1 cellular context compared by ENCODE assay signal in the genomic region with DNA sequence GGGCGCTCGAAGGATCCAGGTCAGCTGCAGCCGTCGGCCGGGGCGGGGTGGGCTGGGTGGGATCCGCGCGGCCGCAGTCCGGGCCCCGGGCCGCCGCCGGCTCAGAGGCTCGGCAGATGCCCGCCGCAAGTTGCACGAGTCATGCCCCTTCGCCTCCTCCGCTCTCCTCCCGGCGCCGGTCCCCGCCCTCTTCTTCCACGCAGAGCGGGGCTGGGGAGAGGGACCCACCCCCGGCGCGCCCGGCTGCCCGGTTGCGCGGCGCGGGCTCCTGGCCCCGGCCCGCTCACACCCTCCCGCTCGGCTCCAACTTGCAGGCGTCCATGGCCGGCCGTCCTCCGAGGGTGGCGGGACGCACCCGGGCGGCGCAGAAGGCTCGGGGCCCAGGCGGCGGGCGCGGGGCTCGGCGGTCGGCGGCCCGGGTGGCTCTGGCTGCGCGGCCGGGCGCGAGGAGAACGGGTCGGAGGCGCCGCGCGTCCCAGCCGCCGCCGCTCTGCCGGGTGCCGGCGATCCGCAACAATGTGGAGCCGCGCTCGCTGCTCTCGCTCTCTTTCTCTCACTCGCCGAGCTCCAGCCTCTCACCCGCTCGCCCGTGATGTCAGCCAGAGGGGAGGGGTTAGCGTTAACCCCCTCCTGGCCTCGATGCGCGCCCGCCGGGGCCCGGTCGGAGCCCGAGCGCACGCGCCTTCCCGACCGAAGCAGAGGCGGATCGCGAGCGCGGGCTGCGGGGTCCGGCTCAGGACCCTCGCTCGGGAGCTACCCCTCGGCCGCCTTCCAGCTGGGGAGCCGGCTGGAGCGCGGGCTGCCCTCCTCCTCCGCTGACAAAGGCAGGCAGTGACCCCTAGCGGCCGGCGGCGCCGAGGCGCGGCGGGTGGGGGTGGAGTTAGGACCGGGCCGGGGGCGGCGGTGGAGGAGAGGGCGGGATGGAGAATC.
TF ChIP-seq lines count a peak whose summit lies in the region.

A gene with protein sequence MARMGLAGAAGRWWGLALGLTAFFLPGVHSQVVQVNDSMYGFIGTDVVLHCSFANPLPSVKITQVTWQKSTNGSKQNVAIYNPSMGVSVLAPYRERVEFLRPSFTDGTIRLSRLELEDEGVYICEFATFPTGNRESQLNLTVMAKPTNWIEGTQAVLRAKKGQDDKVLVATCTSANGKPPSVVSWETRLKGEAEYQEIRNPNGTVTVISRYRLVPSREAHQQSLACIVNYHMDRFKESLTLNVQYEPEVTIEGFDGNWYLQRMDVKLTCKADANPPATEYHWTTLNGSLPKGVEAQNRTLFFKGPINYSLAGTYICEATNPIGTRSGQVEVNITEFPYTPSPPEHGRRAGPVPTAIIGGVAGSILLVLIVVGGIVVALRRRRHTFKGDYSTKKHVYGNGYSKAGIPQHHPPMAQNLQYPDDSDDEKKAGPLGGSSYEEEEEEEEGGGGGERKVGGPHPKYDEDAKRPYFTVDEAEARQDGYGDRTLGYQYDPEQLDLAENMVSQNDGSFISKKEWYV (minus strand): TSS at position 550 of the 930 bp plus-strand sequence. CDS start 647 bp downstream, outside the sequence.

TF ChIP-seq in HepG2, 621 proteins besides CTCF, POLR2A, EP300 and RAD21 (continues in another document):
- TF ChIP-seq SIX4 (CRISPR knock-in tag; IDR thresholded peaks at IDR 0.05) (no peak), ZNF124 (CRISPR knock-in tag; IDR thresholded peaks at IDR 0.05) (no peak), ERF (CRISPR knock-in tag; IDR thresholded peaks at IDR 0.05) (peak; percentile 65; the same call in 1 of the 2 replicates), ZNF317 (CRISPR knock-in tag; IDR thresholded peaks at IDR 0.05) (0 out of 2 replicates have a peak, but pooled peaks have one; percentile 25), ZNF841 (CRISPR knock-in tag; IDR thresholded peaks at IDR 0.05; ENCODE audit: borderline replicate concordance) (no peak), HDAC2 (CRISPR knock-in tag; IDR thresholded peaks at IDR 0.05) (peak; percentile 14; the same call in 1 of the 2 replicates), DPF2 (CRISPR knock-in tag; IDR thresholded peaks at IDR 0.05; ENCODE audit: borderline replicate concordance, low read depth) (no peak), IRX3 (CRISPR knock-in tag; IDR thresholded peaks at IDR 0.05; ENCODE audit: borderline replicate concordance, low read depth) (no peak), KLF16 (CRISPR knock-in tag; IDR thresholded peaks at IDR 0.05) (peak in 1 of 2 experiments; percentile 21; a peak in 1 of 4 replicates), JDP2 (CRISPR knock-in tag; IDR thresholded peaks at IDR 0.05; ENCODE audit: borderline replicate concordance) (no peak), GLI4 (CRISPR knock-in tag; IDR thresholded peaks at IDR 0.05; ENCODE audit: borderline replicate concordance) (0 out of 2 replicates have a peak, but pooled peaks have one; percentile 25), ZNF768 (CRISPR knock-in tag; IDR thresholded peaks at IDR 0.05) (0 out of 2 replicates have a peak, but pooled peaks have one; percentile 49), ZNF224 (CRISPR knock-in tag; IDR thresholded peaks at IDR 0.05) (no peak), GABPB1 (CRISPR knock-in tag; IDR thresholded peaks at IDR 0.05) (peak; percentile 68; the same call in 1 of the 2 replicates), KDM1A (CRISPR knock-in tag; IDR thresholded peaks at IDR 0.05) (no peak), TBX3 (IDR thresholded peaks at IDR 0.05; ENCODE audit: borderline replicate concordance) (no peak), TMF1 (CRISPR knock-in tag; IDR thresholded peaks at IDR 0.05; ENCODE audit: low read depth) (no peak; the same call in 1 of the 2 replicates), HOXA3 (CRISPR knock-in tag; IDR thresholded peaks at IDR 0.05) (peak; percentile 51; the same call in 1 of the 2 replicates), MXD4 (CRISPR knock-in tag; IDR thresholded peaks at IDR 0.05) (peak; percentile 42), ZNF549 (CRISPR knock-in tag; IDR thresholded peaks at IDR 0.05) (no peak), TOPORS (CRISPR knock-in tag; IDR thresholded peaks at IDR 0.05) (no peak), ZFP1 (CRISPR knock-in tag; IDR thresholded peaks at IDR 0.05) (no peak), ZNF776 (CRISPR knock-in tag; IDR thresholded peaks at IDR 0.05) (peak; percentile 63), BRCA1 (CRISPR knock-in tag; IDR thresholded peaks at IDR 0.05) (no peak), WIZ (CRISPR knock-in tag; IDR thresholded peaks at IDR 0.05) (no peak; the same call in 1 of the 2 replicates), POGZ (CRISPR knock-in tag; IDR thresholded peaks at IDR 0.05) (peak; percentile 46; the same call in 1 of the 2 replicates), TARDBP (CRISPR knock-in tag; IDR thresholded peaks at IDR 0.05) (peak; percentile 36; the same call in 1 of the 2 replicates), ELF3 (CRISPR knock-in tag; IDR thresholded peaks at IDR 0.05) (peak; percentile 48; the same call in 1 of the 2 replicates), HNRNPH1 (optimal IDR thresholded peaks at IDR 0.05; ENCODE audit: low read depth, low read length) (no peak), CHCHD3 (CRISPR knock-in tag; IDR thresholded peaks at IDR 0.05) (0 out of 2 replicates have a peak, but pooled peaks have one; percentile 40), ZNF263 (CRISPR knock-in tag; IDR thresholded peaks at IDR 0.05) (peak; percentile 44), NFE2 (CRISPR knock-in tag; IDR thresholded peaks at IDR 0.05) (no peak), ZNF749 (CRISPR knock-in tag; IDR thresholded peaks at IDR 0.05; ENCODE audit: borderline replicate concordance) (no peak; the same call in 1 of the 2 replicates), SRSF1 (optimal IDR thresholded peaks at IDR 0.05; ENCODE audit: low read depth, low read length) (peak; percentile 24), LCORL (IDR thresholded peaks at IDR 0.05) (no peak), LCORL (CRISPR knock-in tag; IDR thresholded peaks at IDR 0.05) (0 out of 2 replicates have a peak, but pooled peaks have one; percentile 53)
- TF ChIP-seq, protein P1, sequence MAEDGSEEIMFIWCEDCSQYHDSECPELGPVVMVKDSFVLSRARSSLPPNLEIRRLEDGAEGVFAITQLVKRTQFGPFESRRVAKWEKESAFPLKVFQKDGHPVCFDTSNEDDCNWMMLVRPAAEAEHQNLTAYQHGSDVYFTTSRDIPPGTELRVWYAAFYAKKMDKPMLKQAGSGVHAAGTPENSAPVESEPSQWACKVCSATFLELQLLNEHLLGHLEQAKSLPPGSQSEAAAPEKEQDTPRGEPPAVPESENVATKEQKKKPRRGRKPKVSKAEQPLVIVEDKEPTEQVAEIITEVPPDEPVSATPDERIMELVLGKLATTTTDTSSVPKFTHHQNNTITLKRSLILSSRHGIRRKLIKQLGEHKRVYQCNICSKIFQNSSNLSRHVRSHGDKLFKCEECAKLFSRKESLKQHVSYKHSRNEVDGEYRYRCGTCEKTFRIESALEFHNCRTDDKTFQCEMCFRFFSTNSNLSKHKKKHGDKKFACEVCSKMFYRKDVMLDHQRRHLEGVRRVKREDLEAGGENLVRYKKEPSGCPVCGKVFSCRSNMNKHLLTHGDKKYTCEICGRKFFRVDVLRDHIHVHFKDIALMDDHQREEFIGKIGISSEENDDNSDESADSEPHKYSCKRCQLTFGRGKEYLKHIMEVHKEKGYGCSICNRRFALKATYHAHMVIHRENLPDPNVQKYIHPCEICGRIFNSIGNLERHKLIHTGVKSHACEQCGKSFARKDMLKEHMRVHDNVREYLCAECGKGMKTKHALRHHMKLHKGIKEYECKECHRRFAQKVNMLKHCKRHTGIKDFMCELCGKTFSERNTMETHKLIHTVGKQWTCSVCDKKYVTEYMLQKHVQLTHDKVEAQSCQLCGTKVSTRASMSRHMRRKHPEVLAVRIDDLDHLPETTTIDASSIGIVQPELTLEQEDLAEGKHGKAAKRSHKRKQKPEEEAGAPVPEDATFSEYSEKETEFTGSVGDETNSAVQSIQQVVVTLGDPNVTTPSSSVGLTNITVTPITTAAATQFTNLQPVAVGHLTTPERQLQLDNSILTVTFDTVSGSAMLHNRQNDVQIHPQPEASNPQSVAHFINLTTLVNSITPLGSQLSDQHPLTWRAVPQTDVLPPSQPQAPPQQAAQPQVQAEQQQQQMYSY (CRISPR knock-in tag; IDR thresholded peaks at IDR 0.05), result 0 out of 2 replicates have a peak, but pooled peaks have one; percentile 13
- TF ChIP-seq, protein P2, sequence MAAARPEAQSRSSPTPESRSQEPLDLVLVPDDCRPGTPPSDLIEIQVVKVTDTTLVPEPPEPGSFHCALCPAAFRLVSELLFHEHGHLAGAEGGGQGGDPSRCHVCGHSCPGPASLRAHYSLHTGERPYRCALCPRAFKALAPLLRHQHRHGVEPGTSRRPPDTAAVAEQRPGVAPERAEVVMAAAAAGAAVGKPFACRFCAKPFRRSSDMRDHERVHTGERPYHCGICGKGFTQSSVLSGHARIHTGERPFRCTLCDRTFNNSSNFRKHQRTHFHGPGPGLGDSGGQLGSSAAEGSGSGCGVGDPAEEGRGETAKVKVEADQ (CRISPR knock-in tag; IDR thresholded peaks at IDR 0.05; ENCODE audit: borderline replicate concordance), result no peak
- TF ChIP-seq, protein P3, sequence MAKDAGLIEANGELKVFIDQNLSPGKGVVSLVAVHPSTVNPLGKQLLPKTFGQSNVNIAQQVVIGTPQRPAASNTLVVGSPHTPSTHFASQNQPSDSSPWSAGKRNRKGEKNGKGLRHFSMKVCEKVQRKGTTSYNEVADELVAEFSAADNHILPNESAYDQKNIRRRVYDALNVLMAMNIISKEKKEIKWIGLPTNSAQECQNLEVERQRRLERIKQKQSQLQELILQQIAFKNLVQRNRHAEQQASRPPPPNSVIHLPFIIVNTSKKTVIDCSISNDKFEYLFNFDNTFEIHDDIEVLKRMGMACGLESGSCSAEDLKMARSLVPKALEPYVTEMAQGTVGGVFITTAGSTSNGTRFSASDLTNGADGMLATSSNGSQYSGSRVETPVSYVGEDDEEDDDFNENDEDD (CRISPR knock-in tag; IDR thresholded peaks at IDR 0.05; ENCODE audit: borderline replicate concordance), result peak; percentile 64; the same call in 1 of the 2 replicates
- TF ChIP-seq, protein P4, sequence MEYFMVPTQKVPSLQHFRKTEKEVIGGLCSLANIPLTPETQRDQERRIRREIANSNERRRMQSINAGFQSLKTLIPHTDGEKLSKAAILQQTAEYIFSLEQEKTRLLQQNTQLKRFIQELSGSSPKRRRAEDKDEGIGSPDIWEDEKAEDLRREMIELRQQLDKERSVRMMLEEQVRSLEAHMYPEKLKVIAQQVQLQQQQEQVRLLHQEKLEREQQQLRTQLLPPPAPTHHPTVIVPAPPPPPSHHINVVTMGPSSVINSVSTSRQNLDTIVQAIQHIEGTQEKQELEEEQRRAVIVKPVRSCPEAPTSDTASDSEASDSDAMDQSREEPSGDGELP (IDR thresholded peaks at IDR 0.05; ENCODE audit: borderline replicate concordance, low read depth), result peak; percentile 64; the same call in 1 of the 2 replicates
- TF ChIP-seq, protein P5, sequence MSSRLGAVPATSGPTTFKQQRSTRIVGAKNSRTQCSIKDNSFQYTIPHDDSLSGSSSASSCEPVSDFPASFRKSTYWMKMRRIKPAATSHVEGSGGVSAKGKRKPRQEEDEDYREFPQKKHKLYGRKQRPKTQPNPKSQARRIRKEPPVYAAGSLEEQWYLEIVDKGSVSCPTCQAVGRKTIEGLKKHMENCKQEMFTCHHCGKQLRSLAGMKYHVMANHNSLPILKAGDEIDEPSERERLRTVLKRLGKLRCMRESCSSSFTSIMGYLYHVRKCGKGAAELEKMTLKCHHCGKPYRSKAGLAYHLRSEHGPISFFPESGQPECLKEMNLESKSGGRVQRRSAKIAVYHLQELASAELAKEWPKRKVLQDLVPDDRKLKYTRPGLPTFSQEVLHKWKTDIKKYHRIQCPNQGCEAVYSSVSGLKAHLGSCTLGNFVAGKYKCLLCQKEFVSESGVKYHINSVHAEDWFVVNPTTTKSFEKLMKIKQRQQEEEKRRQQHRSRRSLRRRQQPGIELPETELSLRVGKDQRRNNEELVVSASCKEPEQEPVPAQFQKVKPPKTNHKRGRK (CRISPR knock-in tag; IDR thresholded peaks at IDR 0.05), result no peak
- TF ChIP-seq, protein P6, sequence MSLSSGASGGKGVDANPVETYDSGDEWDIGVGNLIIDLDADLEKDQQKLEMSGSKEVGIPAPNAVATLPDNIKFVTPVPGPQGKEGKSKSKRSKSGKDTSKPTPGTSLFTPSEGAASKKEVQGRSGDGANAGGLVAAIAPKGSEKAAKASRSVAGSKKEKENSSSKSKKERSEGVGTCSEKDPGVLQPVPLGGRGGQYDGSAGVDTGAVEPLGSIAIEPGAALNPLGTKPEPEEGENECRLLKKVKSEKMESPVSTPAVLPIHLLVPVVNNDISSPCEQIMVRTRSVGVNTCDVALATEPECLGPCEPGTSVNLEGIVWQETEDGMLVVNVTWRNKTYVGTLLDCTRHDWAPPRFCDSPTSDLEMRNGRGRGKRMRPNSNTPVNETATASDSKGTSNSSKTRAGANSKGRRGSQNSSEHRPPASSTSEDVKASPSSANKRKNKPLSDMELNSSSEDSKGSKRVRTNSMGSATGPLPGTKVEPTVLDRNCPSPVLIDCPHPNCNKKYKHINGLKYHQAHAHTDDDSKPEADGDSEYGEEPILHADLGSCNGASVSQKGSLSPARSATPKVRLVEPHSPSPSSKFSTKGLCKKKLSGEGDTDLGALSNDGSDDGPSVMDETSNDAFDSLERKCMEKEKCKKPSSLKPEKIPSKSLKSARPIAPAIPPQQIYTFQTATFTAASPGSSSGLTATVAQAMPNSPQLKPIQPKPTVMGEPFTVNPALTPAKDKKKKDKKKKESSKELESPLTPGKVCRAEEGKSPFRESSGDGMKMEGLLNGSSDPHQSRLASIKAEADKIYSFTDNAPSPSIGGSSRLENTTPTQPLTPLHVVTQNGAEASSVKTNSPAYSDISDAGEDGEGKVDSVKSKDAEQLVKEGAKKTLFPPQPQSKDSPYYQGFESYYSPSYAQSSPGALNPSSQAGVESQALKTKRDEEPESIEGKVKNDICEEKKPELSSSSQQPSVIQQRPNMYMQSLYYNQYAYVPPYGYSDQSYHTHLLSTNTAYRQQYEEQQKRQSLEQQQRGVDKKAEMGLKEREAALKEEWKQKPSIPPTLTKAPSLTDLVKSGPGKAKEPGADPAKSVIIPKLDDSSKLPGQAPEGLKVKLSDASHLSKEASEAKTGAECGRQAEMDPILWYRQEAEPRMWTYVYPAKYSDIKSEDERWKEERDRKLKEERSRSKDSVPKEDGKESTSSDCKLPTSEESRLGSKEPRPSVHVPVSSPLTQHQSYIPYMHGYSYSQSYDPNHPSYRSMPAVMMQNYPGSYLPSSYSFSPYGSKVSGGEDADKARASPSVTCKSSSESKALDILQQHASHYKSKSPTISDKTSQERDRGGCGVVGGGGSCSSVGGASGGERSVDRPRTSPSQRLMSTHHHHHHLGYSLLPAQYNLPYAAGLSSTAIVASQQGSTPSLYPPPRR (CRISPR knock-in tag; IDR thresholded peaks at IDR 0.05; ENCODE audit: borderline replicate concordance), result peak; percentile 46; the same call in 1 of the 2 replicates
- TF ChIP-seq, protein P7, sequence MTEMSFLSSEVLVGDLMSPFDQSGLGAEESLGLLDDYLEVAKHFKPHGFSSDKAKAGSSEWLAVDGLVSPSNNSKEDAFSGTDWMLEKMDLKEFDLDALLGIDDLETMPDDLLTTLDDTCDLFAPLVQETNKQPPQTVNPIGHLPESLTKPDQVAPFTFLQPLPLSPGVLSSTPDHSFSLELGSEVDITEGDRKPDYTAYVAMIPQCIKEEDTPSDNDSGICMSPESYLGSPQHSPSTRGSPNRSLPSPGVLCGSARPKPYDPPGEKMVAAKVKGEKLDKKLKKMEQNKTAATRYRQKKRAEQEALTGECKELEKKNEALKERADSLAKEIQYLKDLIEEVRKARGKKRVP (CRISPR knock-in tag; IDR thresholded peaks at IDR 0.05), result peak in 1 of 2 experiments; percentile 35; a peak in 1 of 4 replicates
- TF ChIP-seq, protein P8, sequence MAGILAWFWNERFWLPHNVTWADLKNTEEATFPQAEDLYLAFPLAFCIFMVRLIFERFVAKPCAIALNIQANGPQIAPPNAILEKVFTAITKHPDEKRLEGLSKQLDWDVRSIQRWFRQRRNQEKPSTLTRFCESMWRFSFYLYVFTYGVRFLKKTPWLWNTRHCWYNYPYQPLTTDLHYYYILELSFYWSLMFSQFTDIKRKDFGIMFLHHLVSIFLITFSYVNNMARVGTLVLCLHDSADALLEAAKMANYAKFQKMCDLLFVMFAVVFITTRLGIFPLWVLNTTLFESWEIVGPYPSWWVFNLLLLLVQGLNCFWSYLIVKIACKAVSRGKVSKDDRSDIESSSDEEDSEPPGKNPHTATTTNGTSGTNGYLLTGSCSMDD (CRISPR knock-in tag; IDR thresholded peaks at IDR 0.05), result no peak
